In the genomic region with DNA sequence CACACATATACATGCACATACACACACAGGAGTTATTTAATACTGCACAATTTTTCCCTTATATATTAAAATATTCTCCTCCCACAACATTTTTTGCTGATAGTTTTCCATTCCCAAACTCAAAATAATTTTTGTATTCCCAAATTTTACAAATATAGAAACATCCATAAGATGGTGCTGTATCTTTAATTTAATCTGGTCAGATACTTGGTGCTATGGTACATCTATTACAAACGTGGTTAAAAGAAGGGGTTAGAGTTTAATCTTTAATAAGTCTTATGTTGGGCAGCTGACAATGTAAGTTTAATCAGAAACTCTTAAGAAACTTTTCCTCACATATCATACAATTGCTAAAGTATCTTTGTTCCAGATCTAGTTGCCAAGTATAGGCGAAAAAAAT, we compare ENCODE assay signal across 31 cellular contexts. TPM values are rescaled to one million over a fixed set of nuclear protein-coding genes. Genes with fewer than 3 reads are reported as not detected.
DNase-seq lines count a peak whose midpoint lies in the region; FAIRE-seq and TF ChIP-seq lines count a peak whose summit lies in the region.
"Had no signal": no experiment of that assay in that cellular context is flagged by ENCODE, and none has a peak within 500 bp of the region (broad histone marks: within the 10 kb centered on the region; RNA-seq: fewer than 3 reads in every experiment).

No MANE protein-coding gene starts in this region.

- H3K27me3 Mint-ChIP-seq in activated CD4-positive, alpha-beta memory T cell treated with anti-CD3 and anti-CD28 coated beads for 36 hours = no peaks in the 10 kb centered on the region
- no peaks in the 10 kb centered on the region for H3K27me3 Mint-ChIP-seq in Calu3 (ENCODE audit: unreplicated experiment)
- H3K27me3 Mint-ChIP-seq: activated CD4-positive, alpha-beta T cell treated with anti-CD3 and anti-CD28 coated beads for 36 hours; activated naive CD8-positive, alpha-beta T cell treated with anti-CD3 and anti-CD28 coated beads, Interleukin-2, amount 50 U/mL, for 24 hours; activated T-cell treated with anti-CD3 and anti-CD28 coated beads, Interleukin-2, amount 50 U/mL, for 24 hours; stimulated activated memory B cell treated with anti-CD40 and anti-IgM and Interleukin-4, amounts not matched to agents 10 μg/mL and 1 μg/mL and 100 μg/mL, for 72 hours had no signal

- POLR2A ChIA-PET in PC-9 (lab: Charles Lee; ENCODE audit: unreplicated experiment) = no interaction called here
- POLR2A ChIA-PET in activated CD4-positive, alpha-beta memory T cell treated with anti-CD3 and anti-CD28 coated beads for 36 hours (lab: Charles Lee) = no interaction called here

- no peaks in the 10 kb centered on the region for H3F3A ChIP-seq in PC-9 (ENCODE audit: insufficient read depth, low read depth)

- peak; percentile 38; the same call in 1 of the 2 replicates for TF ChIP-seq CTCF in 22Rv1 (IDR thresholded peaks at IDR 0.05)
- peak; percentile 35; the same call in 1 of the 2 replicates for TF ChIP-seq CTCF in PC-9 (conservative IDR thresholded peaks at IDR 0.05)
- no peak for TF ChIP-seq CTCF in Calu3 (IDR thresholded peaks at IDR 0.05; ENCODE audit: unreplicated experiment)

- no peak overlapping the region for H3K27ac Mint-ChIP-seq in activated CD4-positive, alpha-beta memory T cell treated with anti-CD3 and anti-CD28 coated beads for 36 hours
- H3K27ac Mint-ChIP-seq in Calu3 (ENCODE audit: unreplicated experiment) = no peak overlapping the region
- H3K27ac Mint-ChIP-seq: activated CD4-positive, alpha-beta T cell treated with anti-CD3 and anti-CD28 coated beads for 36 hours; activated naive CD8-positive, alpha-beta T cell treated with anti-CD3 and anti-CD28 coated beads, Interleukin-2, amount 50 U/mL, for 24 hours; activated T-cell treated with anti-CD3 and anti-CD28 coated beads, Interleukin-2, amount 50 U/mL, for 24 hours; nephron; stimulated activated memory B cell treated with anti-CD40 and anti-IgM and Interleukin-4, amounts not matched to agents 10 μg/mL and 1 μg/mL and 100 μg/mL, for 72 hours had no signal

- H3K9me3 Mint-ChIP-seq in activated CD4-positive, alpha-beta memory T cell treated with anti-CD3 and anti-CD28 coated beads for 36 hours = peaks cover 3% of the 10 kb centered on the region
- H3K9me3 Mint-ChIP-seq in Calu3 (ENCODE audit: low read depth, unreplicated experiment) = no peaks in the 10 kb centered on the region
- H3K9me3 Mint-ChIP-seq: activated naive CD8-positive, alpha-beta T cell treated with anti-CD3 and anti-CD28 coated beads, Interleukin-2, amount 50 U/mL, for 24 hours; activated T-cell treated with anti-CD3 and anti-CD28 coated beads, Interleukin-2, amount 50 U/mL, for 24 hours; nephron; stimulated activated memory B cell treated with anti-CD40 and anti-IgM and Interleukin-4, amounts not matched to agents 10 μg/mL and 1 μg/mL and 100 μg/mL, for 72 hours had no signal

- H3K79me2 ChIP-seq in PC-9 (ENCODE audit: low read depth) = no peaks in the 10 kb centered on the region

- H3K4me2 ChIP-seq in PC-9 = no peak overlapping the region

- H3K36me3 Mint-ChIP-seq in activated CD4-positive, alpha-beta memory T cell treated with anti-CD3 and anti-CD28 coated beads for 36 hours = no peaks in the 10 kb centered on the region
- H3K36me3 Mint-ChIP-seq in Calu3 (ENCODE audit: insufficient read depth, unreplicated experiment) = no peaks in the 10 kb centered on the region
- H3K36me3 Mint-ChIP-seq: stimulated activated memory B cell treated with anti-CD40 and anti-IgM and Interleukin-4, amounts not matched to agents 10 μg/mL and 1 μg/mL and 100 μg/mL, for 72 hours had no signal

- H3K4me3 ChIP-seq in PC-9 = no peak overlapping the region
- no peak overlapping the region for H3K4me3 ChIP-seq in SJCRH30
- H3K4me3 ChIP-seq: breast epithelium, esophagus squamous epithelium, K562, ovary had no signal

- H3K4me1 ChIP-seq in PC-9 (replicated peaks; ENCODE audit: insufficient read depth) (0 out of 2 replicates have a peak, but pooled peaks cover 5% of the 10 kb centered on the region), SJCRH30 (no peaks in the 10 kb centered on the region)
- H3K4me1 ChIP-seq: breast epithelium, esophagus squamous epithelium had no signal

- H3K27ac ChIP-seq in 22Rv1 = no peak overlapping the region
- no peak overlapping the region for H3K27ac ChIP-seq in PC-9
- H3K27ac ChIP-seq in SJCRH30 = no peak overlapping the region
- H3K27ac ChIP-seq: breast epithelium, esophagus squamous epithelium, ovary had no signal

- H3K4me3 Mint-ChIP-seq in activated CD4-positive, alpha-beta memory T cell treated with anti-CD3 and anti-CD28 coated beads for 36 hours = no peak overlapping the region
- H3K4me3 Mint-ChIP-seq in Calu3 (ENCODE audit: low read depth, unreplicated experiment) = no peak overlapping the region
- H3K4me3 Mint-ChIP-seq: activated CD4-positive, alpha-beta T cell treated with anti-CD3 and anti-CD28 coated beads for 36 hours; activated naive CD8-positive, alpha-beta T cell treated with anti-CD3 and anti-CD28 coated beads, Interleukin-2, amount 50 U/mL, for 24 hours; activated T-cell treated with anti-CD3 and anti-CD28 coated beads, Interleukin-2, amount 50 U/mL, for 24 hours; nephron; stimulated activated memory B cell treated with anti-CD40 and anti-IgM and Interleukin-4, amounts not matched to agents 10 μg/mL and 1 μg/mL and 100 μg/mL, for 72 hours had no signal

- H3K9me3 ChIP-seq in PC-9 (ENCODE audit: insufficient read depth, low read depth) = no peaks in the 10 kb centered on the region
- no peaks in the 10 kb centered on the region for H3K9me3 ChIP-seq in SJCRH30 (replicated peaks)
- H3K9me3 ChIP-seq: breast epithelium, esophagus squamous epithelium, ovary had no signal

- no peaks in the 10 kb centered on the region for H3K4me1 Mint-ChIP-seq in activated CD4-positive, alpha-beta memory T cell treated with anti-CD3 and anti-CD28 coated beads for 36 hours (ENCODE audit: low read depth)
- H3K4me1 Mint-ChIP-seq in Calu3 (ENCODE audit: low read depth, unreplicated experiment) = no peaks in the 10 kb centered on the region
- H3K4me1 Mint-ChIP-seq: activated CD4-positive, alpha-beta T cell treated with anti-CD3 and anti-CD28 coated beads for 36 hours; activated naive CD8-positive, alpha-beta T cell treated with anti-CD3 and anti-CD28 coated beads, Interleukin-2, amount 50 U/mL, for 24 hours; nephron; stimulated activated memory B cell treated with anti-CD40 and anti-IgM and Interleukin-4, amounts not matched to agents 10 μg/mL and 1 μg/mL and 100 μg/mL, for 72 hours had no signal

- H3K36me3 ChIP-seq in PC-9 (ENCODE audit: low read depth) = no peaks in the 10 kb centered on the region
- H3K36me3 ChIP-seq in SJCRH30 = no peaks in the 10 kb centered on the region
- H3K36me3 ChIP-seq: breast epithelium, esophagus squamous epithelium, ovary had no signal

- peak; percentile 46 for DNase-seq in DMS53 (lab: John Stamatoyannopoulos, UW)
- DNase-seq in PC-9 = no peak
- no peak for DNase-seq in activated CD4-positive, alpha-beta memory T cell treated with anti-CD3 and anti-CD28 coated beads for 36 hours
- DNase-seq in posterior cingulate gyrus = no peak
- DNase-seq in Calu3 = no peak
- no peak for DNase-seq in SJCRH30
- DNase-seq: activated CD4-positive, alpha-beta T cell treated with anti-CD3 and anti-CD28 coated beads for 36 hours; activated CD8-positive, alpha-beta memory T cell treated with anti-CD3 and anti-CD28 coated beads for 24 hours; activated gamma-delta T cell treated with Interleukin-2 at 50 U/mL for 16 hours; activated naive CD8-positive, alpha-beta T cell treated with anti-CD3 and anti-CD28 coated beads, Interleukin-2, amount 50 U/mL, for 24 hours; activated T-cell treated with anti-CD3 and anti-CD28 coated beads, Interleukin-2, amount 50 U/mL, for 24 hours; C1 segment of cervical spinal cord; cortex of kidney; esophagus squamous epithelium; GOT3; islet precursor cell; NCI-H2227 treated with DMSO at 0.1 percent for 48 hours; NCI-H774; OCI-M1; ovary; SIG-M5; stimulated activated CD4-positive, alpha-beta T cell treated with anti-CD3 and anti-CD28 coated beads, Interleukin-4, amount 100 ng/mL, for 1 hour had no signal

- CTCF ChIA-PET in PC-9 (lab: Charles Lee) = no interaction called here
- CTCF ChIA-PET in activated CD4-positive, alpha-beta memory T cell treated with anti-CD3 and anti-CD28 coated beads for 36 hours (lab: Charles Lee) = no interaction called here
- CTCF ChIA-PET in Calu3 (lab: Charles Lee) = no interaction called here

- BruUV-seq in PC-9 (replicated peaks; lab: Mats Ljungman, UMichigan) (no TSS peak), Calu3 (replicated peaks; lab: Mats Ljungman, UMichigan) (no TSS peak)

- peak; percentile 88 for FAIRE-seq in endometrium (lab: Jason Lieb, UNC)
- FAIRE-seq: K562, urothelium cell line had no signal

- H3K27me3 ChIP-seq in PC-9 (ENCODE audit: insufficient read depth, low read depth) (no peaks in the 10 kb centered on the region), SJCRH30 (no peaks in the 10 kb centered on the region)
- H3K27me3 ChIP-seq: breast epithelium, esophagus squamous epithelium, ovary had no signal

- no peaks in the 10 kb centered on the region for H3K9me2 ChIP-seq in PC-9 (ENCODE audit: insufficient read depth)

- no peaks in the 10 kb centered on the region for H4K20me1 ChIP-seq in PC-9 (ENCODE audit: insufficient read depth)

- no peak overlapping the region for H2AFZ ChIP-seq in PC-9

- intact Hi-C loops in PC-9 (cut with micrococcal nuclease; ENCODE audit: unreplicated experiment) (no loop called here), posterior cingulate gyrus (cut with DNase I) (no loop called here), Calu3 (cut with micrococcal nuclease; ENCODE audit: unreplicated experiment) (loop anchor here (5.0 kb wide), 1 partner anchor 161 kb away; no protein-coding TSS in a partner anchor)
- intact Hi-C loops in activated CD4-positive, alpha-beta memory T cell treated with anti-CD3 and anti-CD28 coated beads for 36 hours (cut with micrococcal nuclease) = no loop called here

RNA-seq across cellular contexts. Expression of a gene that starts 10.2 kb away (rescaled TPM):
- 9.9 and 11.9 TPM in 2 replicates for total RNA-seq in PC-9 (2021)
- not detected for total RNA-seq in activated CD4-positive, alpha-beta memory T cell treated with anti-CD3 and anti-CD28 coated beads for 36 hours
- total RNA-seq in Calu3 (2022) = 14.1 and 16.4 TPM in 2 replicates
- not detected in 2 replicates for total RNA-seq in SJCRH30 (2014; rRNA removed; shearing (Covaris generic))
- total RNA-seq: activated CD4-positive, alpha-beta T cell treated with anti-CD3 and anti-CD28 coated beads for 36 hours; mononuclear cell; T-helper 1 cell treated with Interleukin-12 subunit alpha and Interleukin-12 subunit beta and Interleukin-4 antibody, amounts not matched to agents 30 ng/mL and 1 ng/mL, for 36 hours had no signal

Comparison
In these comparisons a context has a peak if more than half of its experiments do, and no peak if none do; other contexts are left out.
1. RNA of a gene that starts 10.2 kb away (total RNA-seq): 14.1 to 16.4 TPM in Calu3 and 9.9 to 11.9 TPM in PC-9; not detected in SJCRH30 and not detected in activated CD4-positive, alpha-beta memory T cell treated with anti-CD3 and anti-CD28 coated beads for 36 hours; every median in the first group is over 10 times any median in the second.